ENCODE assay signal across 15 cellular contexts in the genomic region with DNA sequence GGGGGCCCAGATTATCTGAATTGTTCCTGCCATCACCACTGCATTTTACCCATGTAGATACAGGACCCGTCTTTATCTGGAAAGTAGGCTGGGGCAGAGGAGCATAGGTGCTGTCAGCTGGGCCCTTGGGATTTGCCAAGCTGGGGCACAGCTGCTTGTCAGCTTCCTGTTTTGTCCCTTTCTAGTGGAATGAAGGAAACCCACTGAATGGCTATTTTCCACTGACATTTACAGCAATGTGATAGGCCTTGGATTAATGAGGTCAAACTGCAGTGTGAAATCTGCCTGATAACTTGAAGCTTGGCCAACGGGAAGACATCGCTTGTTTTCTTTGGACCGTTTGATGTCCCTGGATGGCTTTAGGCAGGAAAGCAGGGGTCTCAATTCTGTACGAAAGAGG. TPM values are rescaled to one million over a fixed set of nuclear protein-coding genes. Genes with fewer than 3 reads are reported as not detected.
A peak's percentile ranks its signal among the peaks of the same experiment; 100 is the strongest.
DNase-seq lines count a peak whose midpoint lies in the region; ATAC-seq and TF ChIP-seq lines count a peak whose summit lies in the region.
"Had no signal": no experiment of that assay in that cellular context is flagged by ENCODE, and none has a peak within 500 bp of the region (broad histone marks: within the 10 kb centered on the region; RNA-seq: fewer than 3 reads in every experiment).

No MANE protein-coding gene starts in this region.

- POLR2A ChIA-PET in activated B cell treated with CpG ODN at 0.5 μM for 24 hours (lab: Charles Lee): interaction anchor here (0.7 to 11.9 kb wide), 8 partner anchors 10 to 81 kb away, joined by 3 to 244 read pairs (median 9); no protein-coding TSS in a partner anchor

- H3K36me3 ChIP-seq in BLaER1: peaks cover 4% of the 10 kb centered on the region; the same call in 1 of the 2 replicates
- H3K36me3 ChIP-seq: SJSA1 had no signal

- H3K9me3 Mint-ChIP-seq in activated B cell treated with CpG ODN at 0.5 μM for 24 hours (no peaks in the 10 kb centered on the region), immature natural killer cell (no peaks in the 10 kb centered on the region)
- H3K9me3 Mint-ChIP-seq: activated naive CD4-positive, alpha-beta T cell treated with anti-CD3 and anti-CD28 coated beads, Interleukin-2, amount 50 U/mL, for 24 hours had no signal

- H3K27ac ChIP-seq in BLaER1: peak overlapping the region; percentile 72
- H3K27ac ChIP-seq: foreskin keratinocyte, SJSA1 had no signal

- H3K4me1 Mint-ChIP-seq in activated B cell treated with CpG ODN at 0.5 μM for 24 hours: peaks cover 98% of the 10 kb centered on the region
- H3K4me1 Mint-ChIP-seq in immature natural killer cell: peaks cover 83 to 96% of the 10 kb centered on the region in 2 donors

- H4K20me1 ChIP-seq in BLaER1: peaks cover 40% of the 10 kb centered on the region

- TF ChIP-seq CTCF in activated B cell treated with CpG ODN at 0.5 μM for 24 hours (IDR thresholded peaks at IDR 0.05): no peak

- H3K4me1 ChIP-seq in BLaER1: peaks cover 64% of the 10 kb centered on the region
- H3K4me1 ChIP-seq: foreskin keratinocyte, SJSA1 had no signal

- H3K4me3 Mint-ChIP-seq in activated B cell treated with CpG ODN at 0.5 μM for 24 hours: peak overlapping the region; percentile 49
- no peak overlapping the region for H3K4me3 Mint-ChIP-seq in immature natural killer cell
- H3K4me3 Mint-ChIP-seq: activated naive CD4-positive, alpha-beta T cell treated with anti-CD3 and anti-CD28 coated beads, Interleukin-2, amount 50 U/mL, for 24 hours had no signal

- in situ Hi-C loops in G401 (cut with HindIII; ENCODE audit: low sequenced_read_pairs): no loop called here

- peaks cover 76% of the 10 kb centered on the region for H3K36me3 Mint-ChIP-seq in activated B cell treated with CpG ODN at 0.5 μM for 24 hours (ENCODE audit: low read depth)
- H3K36me3 Mint-ChIP-seq in immature natural killer cell: peaks cover 19 to 27% (median 24%) of the 10 kb centered on the region in 3 donors

- no peak overlapping the region for H3K4me3 ChIP-seq in BLaER1
- H3K4me3 ChIP-seq: SJSA1 had no signal

- H3K27me3 Mint-ChIP-seq in activated B cell treated with CpG ODN at 0.5 μM for 24 hours: no peaks in the 10 kb centered on the region
- H3K27me3 Mint-ChIP-seq in immature natural killer cell (ENCODE audit: low read depth in 3 of 3): peaks cover 9 to 28% (median 25%) of the 10 kb centered on the region in 3 donors
- H3K27me3 Mint-ChIP-seq: activated naive CD4-positive, alpha-beta T cell treated with anti-CD3 and anti-CD28 coated beads, Interleukin-2, amount 50 U/mL, for 24 hours had no signal

- peak overlapping the region; percentile 93 for H3K4me2 ChIP-seq in BLaER1

- H3K9me3 ChIP-seq in BLaER1: peaks cover 10% of the 10 kb centered on the region; the same call in 1 of the 2 replicates
- H3K9me3 ChIP-seq: SJSA1 had no signal

- H3K27me3 ChIP-seq in BLaER1: no peaks in the 10 kb centered on the region

- peak; percentile 72 for DNase-seq in G401 (ENCODE audit: low spot score)
- no peak for DNase-seq in activated B cell treated with CpG ODN at 0.5 μM for 24 hours
- DNase-seq in immature natural killer cell: no peak
- DNase-seq in NCI-H2196 treated with DMSO at 0.1 percent for 48 hours (lab: John Stamatoyannopoulos, UW; ENCODE audit: unreplicated experiment): no peak
- no peak for DNase-seq in activated gamma-delta T cell (lab: John Stamatoyannopoulos, UW)
- DNase-seq in D341Med (ENCODE audit: low spot score): no peak
- DNase-seq: foreskin keratinocyte; HCEC 1CT; NCI-H1092; stimulated activated naive CD4-positive, alpha-beta T cell treated with Interleukin-2 at 50 U/mL for 16 hours had no signal

- H3K27ac Mint-ChIP-seq in activated B cell treated with CpG ODN at 0.5 μM for 24 hours (peak overlapping the region; percentile 79), immature natural killer cell (peak overlapping the region; percentile 37 to 90 (median 74))
- H3K27ac Mint-ChIP-seq: activated naive CD4-positive, alpha-beta T cell treated with anti-CD3 and anti-CD28 coated beads, Interleukin-2, amount 50 U/mL, for 24 hours had no signal

- peak overlapping the region; percentile 26; the same call in 1 of the 2 replicates for H3K9ac ChIP-seq in BLaER1

- CTCF ChIA-PET in activated B cell treated with CpG ODN at 0.5 μM for 24 hours (lab: Charles Lee): interaction anchor here (0.5 to 2.2 kb wide), 5 partner anchors 22 to 153 kb away, joined by 3 to 7 read pairs (median 3); no protein-coding TSS in a partner anchor

- intact Hi-C loops in activated B cell treated with CpG ODN at 0.5 μM for 24 hours (cut with micrococcal nuclease): loop anchor here (2.0 kb wide), 1 partner anchor 15 kb away; no protein-coding TSS in a partner anchor

- peak; percentile 42 for ATAC-seq in activated B cell treated with CpG ODN at 0.5 μM for 24 hours (ENCODE audit: low read depth)
- no peak for ATAC-seq in HG03442 (IDR thresholded peaks at IDR 0.05; ENCODE audit: unreplicated experiment)
- ATAC-seq: foreskin keratinocyte had no signal

RNA-seq across cellular contexts. Expression of gene PPP1R16B, which starts 6.7 kb away (rescaled TPM):
- total RNA-seq in G401 (2014; rRNA removed; shearing (Covaris generic)): 0.06 TPM in 1 of 2 replicates, not detected in the other
- total RNA-seq in activated B cell treated with CpG ODN at 0.5 μM for 24 hours: 98.3 and 99.3 TPM in 2 replicates
- polyA plus RNA-seq in immature natural killer cell: 10 to 100 TPM; 23.6 to 42.8 (median 24.9) TPM
- total RNA-seq: foreskin keratinocyte had no signal
- polyA plus RNA-seq: BJ, foreskin keratinocyte had no signal

Comparison
In these comparisons a context has a peak if more than half of its experiments do, and no peak if none do; other contexts are left out.
1. RNA of gene PPP1R16B, which starts 6.7 kb away (total RNA-seq): 98.3 to 99.3 TPM in activated B cell treated with CpG ODN at 0.5 μM for 24 hours; 0.06 TPM in G401; every median in the first group is over 10 times any median in the second.